ENCODE assay signal across 15 cellular contexts in the genomic region with DNA sequence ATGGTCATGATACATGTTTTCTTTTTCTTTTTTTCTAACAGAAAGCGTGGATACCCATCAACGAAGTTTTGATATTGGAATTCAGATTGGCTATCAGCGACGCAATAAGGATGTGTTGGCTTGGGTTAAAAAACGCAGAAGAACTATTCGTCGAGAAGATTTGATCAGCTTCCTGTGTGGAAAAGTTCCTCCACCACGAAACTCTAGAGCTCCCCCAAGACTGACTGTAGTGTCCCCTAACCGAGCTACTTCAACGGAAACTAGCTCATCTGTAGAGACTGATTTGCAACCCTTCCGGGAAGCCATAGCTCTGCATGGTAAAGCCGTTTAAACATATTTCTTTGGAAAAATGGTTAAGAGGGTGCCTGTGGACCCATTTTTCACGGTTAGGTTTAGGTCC. TPM values are rescaled to one million over a fixed set of nuclear protein-coding genes. Genes with fewer than 3 reads are reported as not detected.
DNase-seq lines count a peak whose midpoint lies in the region; ATAC-seq, FAIRE-seq and TF ChIP-seq lines count a peak whose summit lies in the region.
"Had no signal": no experiment of that assay in that cellular context is flagged by ENCODE, and none has a peak within 500 bp of the region (broad histone marks: within the 10 kb centered on the region; RNA-seq: fewer than 3 reads in every experiment).

No MANE protein-coding gene starts in this region.

- in situ Hi-C loops in gastrocnemius medialis (cut with MboI; ENCODE audit: low sequenced_read_pairs in 4 of 4), result no loop called here

- H3K27me3 Mint-ChIP-seq in activated CD4-positive, alpha-beta T cell treated with anti-CD3 and anti-CD28 coated beads for 36 hours, result no peaks in the 10 kb centered on the region
- H3K27me3 Mint-ChIP-seq in T-cell, result no peaks in the 10 kb centered on the region
- H3K27me3 Mint-ChIP-seq in central memory CD8-positive, alpha-beta T cell, result no peaks in the 10 kb centered on the region

- no peaks in the 10 kb centered on the region for H3K9me3 ChIP-seq in gastrocnemius medialis
- H3K9me3 ChIP-seq: esophagus muscularis mucosa, MG63, SJCRH30 had no signal

- peak; percentile 20 for ATAC-seq in activated CD4-positive, alpha-beta T cell treated with anti-CD3 and anti-CD28 coated beads for 36 hours
- ATAC-seq in T-cell (replicated peaks in 1 of 4) (peak; percentile 36 to 60 (median 48)), gastrocnemius medialis (no peak)
- peak; percentile 64 for ATAC-seq in central memory CD8-positive, alpha-beta T cell (replicated peaks; ENCODE audit: extremely low read depth, poor library complexity, severe bottlenecking)
- ATAC-seq: WTC11 had no signal

- peaks cover 98 to 99% of the 10 kb centered on the region in 2 donors for H3K4me1 ChIP-seq in gastrocnemius medialis

- no peaks in the 10 kb centered on the region for H3K9me3 Mint-ChIP-seq in activated CD4-positive, alpha-beta T cell treated with anti-CD3 and anti-CD28 coated beads for 36 hours (ENCODE audit: low read depth)
- no peaks in the 10 kb centered on the region for H3K9me3 Mint-ChIP-seq in T-cell
- no peaks in the 10 kb centered on the region for H3K9me3 Mint-ChIP-seq in central memory CD8-positive, alpha-beta T cell
- H3K9me3 Mint-ChIP-seq: WTC11 had no signal

- H3K4me1 Mint-ChIP-seq in activated CD4-positive, alpha-beta T cell treated with anti-CD3 and anti-CD28 coated beads for 36 hours, result peaks cover 95% of the 10 kb centered on the region
- peaks cover 97 to 99% (median 97%) of the 10 kb centered on the region in 3 donors for H3K4me1 Mint-ChIP-seq in T-cell
- peaks cover 81% of the 10 kb centered on the region for H3K4me1 Mint-ChIP-seq in central memory CD8-positive, alpha-beta T cell

- no peak for TF ChIP-seq POLR2A in gastrocnemius medialis (IDR thresholded peaks at IDR 0.05)

- DNase-seq in activated CD4-positive, alpha-beta T cell treated with anti-CD3 and anti-CD28 coated beads for 36 hours, result no peak
- DNase-seq in activated CD4-positive, alpha-beta T cell treated with anti-CD3 and anti-CD28 coated beads, Interleukin-2, amount 50 U/mL, for 1 hour, result no peak
- DNase-seq in T-cell (peak in 2 of 34 experiments; percentile 15 to 29), gastrocnemius medialis (no peak), GM19239 (ENCODE audit: insufficient read length, low spot score) (no peak), inferior parietal cortex (ENCODE audit: extremely low spot score) (no peak), Kasumi-1 (lab: John Stamatoyannopoulos, UW) (no peak)
- no peak for DNase-seq in central memory CD8-positive, alpha-beta T cell (ENCODE audit: low spot score in 2 of 2)
- DNase-seq: 8988T; NK-92 treated with Interleukin-12 subunit alpha and Interleukin-12 subunit beta, amount 100 ng/mL, for 24 hours; small intestine had no signal

- no peak for TF ChIP-seq CTCF in gastrocnemius medialis (IDR thresholded peaks at IDR 0.05 in 4 of 5, conservative IDR thresholded peaks at IDR 0.05 in 1 of 5)

- H3K27me3 ChIP-seq in gastrocnemius medialis, result no peaks in the 10 kb centered on the region
- H3K27me3 ChIP-seq: esophagus muscularis mucosa, MG63, SJCRH30 had no signal

- H3K27ac ChIP-seq in gastrocnemius medialis, result peak overlapping the region; percentile 4 to 99 (median 38)

- peak overlapping the region; percentile 33 for H3K4me3 Mint-ChIP-seq in activated CD4-positive, alpha-beta T cell treated with anti-CD3 and anti-CD28 coated beads for 36 hours
- peak overlapping the region; percentile 54 to 76 (median 58) for H3K4me3 Mint-ChIP-seq in T-cell
- peak overlapping the region; percentile 72 for H3K4me3 Mint-ChIP-seq in central memory CD8-positive, alpha-beta T cell
- H3K4me3 Mint-ChIP-seq: WTC11 had no signal

- peaks cover 90% of the 10 kb centered on the region for H3K36me3 Mint-ChIP-seq in activated CD4-positive, alpha-beta T cell treated with anti-CD3 and anti-CD28 coated beads for 36 hours (ENCODE audit: low read depth)
- H3K36me3 Mint-ChIP-seq in T-cell, result peaks cover 82% of the 10 kb centered on the region
- H3K36me3 Mint-ChIP-seq in central memory CD8-positive, alpha-beta T cell (ENCODE audit: insufficient read depth), result peaks cover 89% of the 10 kb centered on the region

- intact Hi-C loops in activated CD4-positive, alpha-beta T cell treated with anti-CD3 and anti-CD28 coated beads for 36 hours (cut with DNase I, micrococcal nuclease), result no loop called here
- intact Hi-C loops in gastrocnemius medialis (cut with DNase I; ENCODE audit: low total_unique reads), result loop anchor here (10.0 kb wide), 1 partner anchor 218 kb away; the partner anchor contains the start of gene LITAFD

- H3K4me3 ChIP-seq in gastrocnemius medialis, result no peak overlapping the region
- H3K4me3 ChIP-seq: esophagus muscularis mucosa, MG63, SJCRH30 had no signal

- peaks cover 0 to 27% of the 10 kb centered on the region in 2 donors for H3K36me3 ChIP-seq in gastrocnemius medialis

- POLR2A ChIA-PET in activated CD4-positive, alpha-beta T cell treated with anti-CD3 and anti-CD28 coated beads for 36 hours (lab: Charles Lee), result interaction anchor here (1.0 to 4.3 kb wide), 4 partner anchors 10 to 154 kb away, joined by 3 to 33 read pairs (median 6); partner anchors contain the start of gene HAPSTR1
- POLR2A ChIA-PET in T-cell (lab: Charles Lee), result interaction anchor here (0.5 to 4.6 kb wide), 8 partner anchors 8 to 374 kb away, joined by 3 to 78 read pairs (median 5); partner anchors contain the start of gene HAPSTR1 (in 2 of the 2)

- H3K27ac Mint-ChIP-seq in activated CD4-positive, alpha-beta T cell treated with anti-CD3 and anti-CD28 coated beads for 36 hours, result peak overlapping the region; percentile 80
- peak overlapping the region; percentile 36 to 71 for H3K27ac Mint-ChIP-seq in T-cell
- peak overlapping the region; percentile 78 for H3K27ac Mint-ChIP-seq in central memory CD8-positive, alpha-beta T cell (ENCODE audit: low read depth)

- CTCF ChIA-PET in activated CD4-positive, alpha-beta T cell treated with anti-CD3 and anti-CD28 coated beads for 36 hours (lab: Charles Lee), result interaction anchor here (0.6 to 5.0 kb wide), 7 partner anchors 7 to 146 kb away, joined by 3 to 20 read pairs (median 4); no protein-coding TSS in a partner anchor
- CTCF ChIA-PET in T-cell (lab: Charles Lee), result interaction anchor here (0.6 to 1.2 kb wide), 5 partner anchors 12 to 93 kb away, joined by 3 to 8 read pairs (median 4); partner anchors contain the start of gene HAPSTR1 (in 1 of the 2)

- FAIRE-seq in GM19239 (lab: Jason Lieb, UNC), result no peak
- FAIRE-seq: small intestine had no signal

RNA-seq across cellular contexts. Expression of gene HAPSTR1, which starts 11.5 kb away (rescaled TPM):
- total RNA-seq in activated CD4-positive, alpha-beta T cell treated with anti-CD3 and anti-CD28 coated beads for 36 hours, result 10 to 100 TPM; 42.4 to 51.4 TPM
- total RNA-seq in T-cell (100 to 1,000 TPM in 2 of 5 donors, 10 to 100 TPM in 3; 79.3 to 123 (median 87.1) TPM), gastrocnemius medialis (10 to 100 TPM; 55.0 to 65.0 (median 60.9) TPM)

Comparison
In these comparisons a context has a peak if more than half of its experiments do, and no peak if none do; other contexts are left out.
1. ATAC-seq: peak in activated CD4-positive, alpha-beta T cell treated with anti-CD3 and anti-CD28 coated beads for 36 hours (single experiment), T-cell (4 of 4) and central memory CD8-positive, alpha-beta T cell (single experiment); none in gastrocnemius medialis (0 of 2).
2. Peak in every context shown above with its lines, with median percentiles within 50 percentile points of each other: H3K27ac Mint-ChIP-seq and H3K4me3 Mint-ChIP-seq.